20 cellular contexts compared by ENCODE assay signal in the genomic region with DNA sequence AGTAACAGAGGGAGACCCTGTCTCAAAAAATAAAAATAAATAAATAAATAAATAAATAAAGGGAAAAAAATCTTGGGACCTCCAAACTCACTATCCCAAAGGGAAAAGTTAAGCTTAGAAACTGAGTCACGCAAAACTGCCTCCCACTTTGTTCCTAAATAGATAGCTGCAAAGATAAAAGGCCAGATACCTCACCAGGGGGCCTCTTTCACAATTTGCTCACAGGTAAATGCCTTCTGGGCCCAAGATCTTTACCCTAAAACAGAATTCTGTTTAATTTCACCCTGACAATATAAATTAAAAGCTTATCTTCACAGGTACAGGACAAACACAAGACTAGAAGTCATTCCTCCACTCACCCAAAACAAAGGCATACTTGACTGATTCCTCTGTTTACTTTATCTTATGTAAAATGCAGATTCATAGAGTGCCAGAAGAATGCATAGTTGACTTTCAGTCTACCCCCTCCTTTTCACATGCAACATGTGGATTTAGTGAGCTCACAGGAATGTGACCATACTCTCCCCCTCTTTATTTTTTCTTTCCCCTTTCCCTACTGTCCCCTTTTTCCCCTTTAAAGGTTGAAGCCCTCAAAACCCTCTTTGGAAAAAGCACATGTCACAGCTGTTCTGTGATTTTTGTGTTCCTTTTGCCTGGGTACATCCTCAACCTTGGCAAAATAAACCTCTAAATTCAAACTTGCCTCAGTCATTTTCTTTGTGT. TPM values are rescaled to one million over a fixed set of nuclear protein-coding genes. Genes with fewer than 3 reads are reported as not detected.
DNase-seq lines count a peak whose midpoint lies in the region; ATAC-seq and TF ChIP-seq lines count a peak whose summit lies in the region.
"Had no signal": no experiment of that assay in that cellular context is flagged by ENCODE, and none has a peak within 500 bp of the region (broad histone marks: within the 10 kb centered on the region; RNA-seq: fewer than 3 reads in every experiment).

No MANE protein-coding gene starts in this region.

- peaks cover 3% of the 10 kb centered on the region; the same call in 1 of the 2 replicates for H3F3A ChIP-seq in GM23338 (replicated peaks; ENCODE audit: low read depth)

- H3K9me3 Mint-ChIP-seq in GM23338 (no peaks in the 10 kb centered on the region), progenitor cell of endocrine pancreas (ENCODE audit: low read depth) (no peaks in the 10 kb centered on the region)
- H3K9me3 Mint-ChIP-seq: dendritic cell treated with granulocyte-macrophage colony-stimulating factor and Interleukin-4, amounts not matched to agents 40 ng/mL and 50 ng/mL, for 4 days had no signal

- peak overlapping the region; percentile 33 for H3K4me2 ChIP-seq in GM23338

- peaks cover 2% of the 10 kb centered on the region for H3K27me3 Mint-ChIP-seq in GM23338 (ENCODE audit: insufficient read depth, low read depth, poor library complexity)
- no peaks in the 10 kb centered on the region for H3K27me3 Mint-ChIP-seq in progenitor cell of endocrine pancreas
- H3K27me3 Mint-ChIP-seq: dendritic cell treated with granulocyte-macrophage colony-stimulating factor and Interleukin-4, amounts not matched to agents 40 ng/mL and 50 ng/mL, for 4 days had no signal

- H3K27ac Mint-ChIP-seq in GM23338 (peak overlapping the region; percentile 98), progenitor cell of endocrine pancreas (peak overlapping the region; percentile 90)
- H3K27ac Mint-ChIP-seq: dendritic cell treated with granulocyte-macrophage colony-stimulating factor and Interleukin-4, amounts not matched to agents 40 ng/mL and 50 ng/mL, for 4 days had no signal

- H4K20me1 ChIP-seq in GM23338 (replicated peaks; ENCODE audit: insufficient read depth), result no peaks in the 10 kb centered on the region

- TF ChIP-seq CTCF in GM23338 (conservative IDR thresholded peaks at IDR 0.05; ENCODE audit: low read depth in 2 of 2) (no peak), RWPE2 (IDR thresholded peaks at IDR 0.05; ENCODE audit: poor library complexity, severe bottlenecking) (no peak), fibroblast of villous mesenchyme (IDR thresholded peaks at IDR 0.05; ENCODE audit: insufficient read depth, low read depth, low read length) (no peak), progenitor cell of endocrine pancreas (IDR thresholded peaks at IDR 0.05; ENCODE audit: unreplicated experiment) (no peak)

- no peaks in the 10 kb centered on the region for H3K9me3 ChIP-seq in RWPE2 (ENCODE audit: severe bottlenecking)
- H3K9me3 ChIP-seq: spleen, upper lobe of right lung had no signal

- peaks cover 68% of the 10 kb centered on the region for H3K79me2 ChIP-seq in GM23338 (replicated peaks; ENCODE audit: insufficient read depth)

- no peaks in the 10 kb centered on the region for H3K36me3 ChIP-seq in GM23338 (ENCODE audit: insufficient read depth)
- H3K36me3 ChIP-seq in RWPE2 (ENCODE audit: low read depth), result no peaks in the 10 kb centered on the region
- H3K36me3 ChIP-seq: upper lobe of right lung had no signal

- H3K4me3 ChIP-seq in GM23338 (peak overlapping the region; percentile 9; the same call in 1 of the 2 replicates), RWPE2 (ENCODE audit: severe bottlenecking) (no peak overlapping the region), fibroblast of villous mesenchyme (ENCODE audit: low read depth, low read length) (no peak overlapping the region)
- H3K4me3 ChIP-seq: BLaER1 treated with 17β-estradiol and CSF1 and Interleukin-3, amounts not matched to agents 10 nM and 100 nM; spleen; upper lobe of right lung had no signal

- H3K27ac ChIP-seq in GM23338 (ENCODE audit: low read depth) (peak overlapping the region; percentile 98), RWPE2 (ENCODE audit: poor library complexity, severe bottlenecking) (no peak overlapping the region), substantia nigra (ENCODE audit: low read depth, low read length, poor library complexity, severe bottlenecking) (no peak overlapping the region)
- H3K27ac ChIP-seq: BLaER1 treated with 17β-estradiol and CSF1 and Interleukin-3, amounts not matched to agents 10 nM and 100 nM; spleen; upper lobe of right lung had no signal

- no peaks in the 10 kb centered on the region for H3K9me2 ChIP-seq in GM23338 (ENCODE audit: insufficient read depth)

- ATAC-seq in GM23338 (peak; percentile 84), RWPE2 (ENCODE audit: low read depth) (peak; percentile 36; the same call in 1 of the 3 replicates), HG03469 (IDR thresholded peaks at IDR 0.05; ENCODE audit: unreplicated experiment) (no peak), GM19452 (IDR thresholded peaks at IDR 0.05; ENCODE audit: unreplicated experiment) (no peak)
- ATAC-seq: esophagus mucosa, upper lobe of right lung had no signal

- H3K36me3 Mint-ChIP-seq in GM23338 (ENCODE audit: low read depth) (no peaks in the 10 kb centered on the region), progenitor cell of endocrine pancreas (ENCODE audit: insufficient read depth) (peaks cover 3% of the 10 kb centered on the region)

- DNase-seq in GM23338 (ENCODE audit: low spot score) (peak; percentile 79), RWPE2 (ENCODE audit: low spot score) (no peak), fibroblast of villous mesenchyme (ENCODE audit: low read depth) (peak; percentile 7), progenitor cell of endocrine pancreas (ENCODE audit: low spot score, unreplicated experiment) (no peak), NCI-H2029 treated with DMSO at 0.1 percent for 48 hours (lab: John Stamatoyannopoulos, UW) (no peak), substantia nigra (lab: John Stamatoyannopoulos, UW) (no peak)
- DNase-seq: activated effector memory CD4-positive, alpha-beta T cell treated with Interleukin-2 at 50 U/mL for 16 hours; DMS153; left ventricle myocardium superior; NCI-H1105; NCI-H226; NK-92 treated with Interleukin-12 subunit alpha and Interleukin-12 subunit beta, amount 100 ng/mL, for 24 hours; spleen; stimulated activated naive CD4-positive, alpha-beta T cell; upper lobe of right lung had no signal

- peaks cover 46% of the 10 kb centered on the region for H3K4me1 Mint-ChIP-seq in GM23338
- peaks cover 26% of the 10 kb centered on the region for H3K4me1 Mint-ChIP-seq in progenitor cell of endocrine pancreas (ENCODE audit: low read depth)

- H3K27me3 ChIP-seq in GM23338 (ENCODE audit: insufficient read depth), result no peaks in the 10 kb centered on the region
- no peaks in the 10 kb centered on the region for H3K27me3 ChIP-seq in RWPE2 (ENCODE audit: insufficient read depth, poor library complexity, severe bottlenecking)
- H3K27me3 ChIP-seq: BLaER1 treated with 17β-estradiol and CSF1 and Interleukin-3, amounts not matched to agents 10 nM and 100 nM; spleen; upper lobe of right lung had no signal

- H3K4me1 ChIP-seq in GM23338 (ENCODE audit: insufficient read depth), result peaks cover 34% of the 10 kb centered on the region
- H3K4me1 ChIP-seq in RWPE2 (ENCODE audit: insufficient read depth, poor library complexity, severe bottlenecking), result no peaks in the 10 kb centered on the region

- H2AFZ ChIP-seq in GM23338, result no peak overlapping the region

- H3K4me3 Mint-ChIP-seq in GM23338, result peak overlapping the region; percentile 47
- no peak overlapping the region for H3K4me3 Mint-ChIP-seq in progenitor cell of endocrine pancreas (ENCODE audit: low read depth)
- H3K4me3 Mint-ChIP-seq: dendritic cell treated with granulocyte-macrophage colony-stimulating factor and Interleukin-4, amounts not matched to agents 40 ng/mL and 50 ng/mL, for 4 days had no signal

TF ChIP-seq in GM23338, 12 proteins besides CTCF, POLR2A, EP300 and RAD21 (continues in another document):
- TF ChIP-seq ZNF331 (CRISPR knock-in tag; IDR thresholded peaks at IDR 0.05; ENCODE audit: low read depth) (no peak), STAT1 (IDR thresholded peaks at IDR 0.05; ENCODE audit: unreplicated experiment) (no peak), ETS1 (IDR thresholded peaks at IDR 0.05) (no peak), ZNF114 (CRISPR knock-in tag; IDR thresholded peaks at IDR 0.05) (no peak), EZH2phosphoT487 (IDR thresholded peaks at IDR 0.05; ENCODE audit: unreplicated experiment) (no peak), JUNB (IDR thresholded peaks at IDR 0.05; ENCODE audit: unreplicated experiment) (no peak), CREB1 (CRISPR knock-in tag; IDR thresholded peaks at IDR 0.05; ENCODE audit: low read depth) (peak; percentile 70), POLR2AphosphoS5 (IDR thresholded peaks at IDR 0.05; ENCODE audit: low read depth) (0 out of 2 replicates have a peak, but pooled peaks have one; percentile 32), EZH2 (IDR thresholded peaks at IDR 0.05; ENCODE audit: low read depth, unreplicated experiment) (no peak)

RNA-seq across cellular contexts. Expression of gene ELF2, which starts 23.4 kb away (rescaled TPM):
- total RNA-seq in GM23338 (2014; rRNA removed; shearing (Covaris generic)), result 35.2 and 48.8 TPM in 2 replicates
- polyA plus RNA-seq in GM23338 (2016; fragmentation: Nextera tagmentation; extraction: Ambion mirVana), result 33.2 and 38.2 TPM in 2 replicates
- 40.3 and 45.8 TPM in 2 replicates for total RNA-seq in fibroblast of villous mesenchyme
- 51.5 and 56.5 TPM in 2 replicates for total RNA-seq in progenitor cell of endocrine pancreas

Comparison
In these comparisons a context has a peak if more than half of its experiments do, and no peak if none do; other contexts are left out.
1. ATAC-seq: peak in GM23338 (single experiment) and RWPE2 (single experiment); none in HG03469 (single experiment) and GM19452 (single experiment).
2. DNase-seq: peak in GM23338 (single experiment) and fibroblast of villous mesenchyme (single experiment); none in RWPE2 (single experiment), progenitor cell of endocrine pancreas (single experiment), NCI-H2029 treated with DMSO at 0.1 percent for 48 hours (single experiment) and substantia nigra (0 of 49).